In the genomic region with DNA sequence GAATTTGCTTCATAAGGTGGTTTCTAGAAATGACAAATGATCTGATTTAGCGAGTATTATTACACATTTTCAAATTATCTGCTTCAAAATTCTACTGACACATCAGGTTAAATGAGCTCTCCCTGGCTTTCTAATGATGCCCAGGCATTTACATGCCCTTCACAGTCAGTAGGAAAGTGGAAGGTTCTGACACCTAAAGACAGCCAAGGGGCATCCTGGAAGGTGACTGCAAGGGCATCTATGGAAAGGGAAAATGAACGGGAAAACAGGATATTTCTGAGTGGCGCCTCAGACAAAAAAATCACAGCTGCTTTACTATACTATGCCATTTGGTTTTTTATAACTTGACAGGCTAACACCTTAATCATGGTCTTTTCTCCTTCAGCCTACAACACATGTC, we compare ENCODE assay signal across 21 cellular contexts. TPM values are rescaled to one million over a fixed set of nuclear protein-coding genes. Genes with fewer than 3 reads are reported as not detected.
A peak's percentile ranks its signal among the peaks of the same experiment; 100 is the strongest.
DNase-seq lines count a peak whose midpoint lies in the region; ATAC-seq and FAIRE-seq lines count a peak whose summit lies in the region.
"Had no signal": no experiment of that assay in that cellular context is flagged by ENCODE, and none has a peak within 500 bp of the region (broad histone marks: within the 10 kb centered on the region; RNA-seq: fewer than 3 reads in every experiment).

No MANE protein-coding gene starts in this region.

- no peaks in the 10 kb centered on the region for H3K27me3 Mint-ChIP-seq in activated T-cell treated with anti-CD3 and anti-CD28 coated beads, Interleukin-2, amount 50 U/mL, for 24 hours
- H3K27me3 Mint-ChIP-seq in activated T-cell treated with anti-CD3 and anti-CD28 coated beads, Interleukin-2, amount 50 U/mL, for 72 hours (ENCODE audit: low read depth): no peaks in the 10 kb centered on the region
- no peaks in the 10 kb centered on the region for H3K27me3 Mint-ChIP-seq in memory B cell
- H3K27me3 Mint-ChIP-seq: B cell; CD4-positive, alpha-beta memory T cell; CD8-positive, alpha-beta memory T cell had no signal

- no peak for DNase-seq in activated T-cell treated with anti-CD3 and anti-CD28 coated beads, Interleukin-2, amount 50 U/mL, for 24 hours
- DNase-seq in activated T-cell treated with anti-CD3 and anti-CD28 coated beads, Interleukin-2, amount 50 U/mL, for 72 hours: no peak
- DNase-seq in memory B cell (ENCODE audit: low spot score in 2 of 2) (no peak), RCC 7860 (ENCODE audit: low spot score) (no peak), SK-N-DZ (ENCODE audit: low spot score) (no peak)
- DNase-seq: AML-193; CD4-positive, alpha-beta memory T cell; CD8-positive, alpha-beta memory T cell; COR-L47; DMS 273 treated with DMSO at 0.1 percent for 48 hours; DMS153; DMS53; DMS79; DND-41; EL; GDM1 had no signal

- no peaks in the 10 kb centered on the region for H3K9me3 Mint-ChIP-seq in activated T-cell treated with anti-CD3 and anti-CD28 coated beads, Interleukin-2, amount 50 U/mL, for 24 hours
- no peaks in the 10 kb centered on the region for H3K9me3 Mint-ChIP-seq in activated T-cell treated with anti-CD3 and anti-CD28 coated beads, Interleukin-2, amount 50 U/mL, for 72 hours
- H3K9me3 Mint-ChIP-seq in memory B cell: no peaks in the 10 kb centered on the region

- H3K27ac Mint-ChIP-seq in activated T-cell treated with anti-CD3 and anti-CD28 coated beads, Interleukin-2, amount 50 U/mL, for 24 hours: peak overlapping the region; percentile 55
- H3K27ac Mint-ChIP-seq in activated T-cell treated with anti-CD3 and anti-CD28 coated beads, Interleukin-2, amount 50 U/mL, for 72 hours: no peak overlapping the region
- H3K27ac Mint-ChIP-seq in memory B cell: peak overlapping the region; percentile 28
- H3K27ac Mint-ChIP-seq: B cell had no signal

- no peak for FAIRE-seq in RCC 7860 (lab: Jason Lieb, UNC)
- FAIRE-seq: A549, GM12892, GM18507 had no signal

- H3K36me3 Mint-ChIP-seq in activated T-cell treated with anti-CD3 and anti-CD28 coated beads, Interleukin-2, amount 50 U/mL, for 24 hours (ENCODE audit: low read depth): peaks cover 62% of the 10 kb centered on the region
- peaks cover 0 to 8% of the 10 kb centered on the region in 2 donors for H3K36me3 Mint-ChIP-seq in activated T-cell treated with anti-CD3 and anti-CD28 coated beads, Interleukin-2, amount 50 U/mL, for 72 hours (ENCODE audit: insufficient read depth in 2 of 2)
- H3K36me3 Mint-ChIP-seq in memory B cell: peaks cover 4% of the 10 kb centered on the region

- peaks cover 40% of the 10 kb centered on the region for H3K4me1 Mint-ChIP-seq in activated T-cell treated with anti-CD3 and anti-CD28 coated beads, Interleukin-2, amount 50 U/mL, for 24 hours (ENCODE audit: low read depth)
- H3K4me1 Mint-ChIP-seq in activated T-cell treated with anti-CD3 and anti-CD28 coated beads, Interleukin-2, amount 50 U/mL, for 72 hours (ENCODE audit: low read depth): peaks cover 12% of the 10 kb centered on the region
- peaks cover 5% of the 10 kb centered on the region for H3K4me1 Mint-ChIP-seq in memory B cell

- H3K4me3 Mint-ChIP-seq in activated T-cell treated with anti-CD3 and anti-CD28 coated beads, Interleukin-2, amount 50 U/mL, for 24 hours: no peak overlapping the region
- no peak overlapping the region for H3K4me3 Mint-ChIP-seq in activated T-cell treated with anti-CD3 and anti-CD28 coated beads, Interleukin-2, amount 50 U/mL, for 72 hours
- H3K4me3 Mint-ChIP-seq in memory B cell: no peak overlapping the region
- H3K4me3 Mint-ChIP-seq: B cell; CD4-positive, alpha-beta memory T cell; CD8-positive, alpha-beta memory T cell had no signal

- no peak for ATAC-seq in activated T-cell treated with anti-CD3 and anti-CD28 coated beads, Interleukin-2, amount 50 U/mL, for 72 hours (replicated peaks in 1 of 2)
- no peak for ATAC-seq in memory B cell (ENCODE audit: low read depth)
- ATAC-seq: A549, GM12878 had no signal

RNA-seq across cellular contexts. Expression of a gene that starts 31.0 kb away (rescaled TPM):
- 100 to 1,000 TPM in 1 of 2 donors, 10 to 100 TPM in 1; 86.3 to 103 TPM for total RNA-seq in activated T-cell treated with anti-CD3 and anti-CD28 coated beads, Interleukin-2, amount 50 U/mL, for 72 hours
- polyA plus RNA-seq in SK-N-DZ (2014; cell fraction: cytosol; rRNA removed): 13.8 and 15.1 TPM in 2 replicates
- polyA plus RNA-seq in SK-N-DZ (2014; cell fraction: nucleus; rRNA removed): 9.4 and 12.3 TPM in 2 replicates
